9 cellular contexts compared by ENCODE assay signal in genomic region chr9:125260564-125260963, GRCh38. TPM values are rescaled to one million over a fixed set of nuclear protein-coding genes. Genes with fewer than 3 reads are reported as not detected.
A peak's percentile ranks its signal among the peaks of the same experiment; 100 is the strongest.
DNase-seq lines count a peak whose midpoint lies in the region; ATAC-seq and TF ChIP-seq lines count a peak whose summit lies in the region.
"Had no signal": no experiment of that assay in that cellular context is flagged by ENCODE, and none has a peak within 500 bp of the region (broad histone marks: within the 10 kb centered on the region; RNA-seq: fewer than 3 reads in every experiment).

No MANE protein-coding gene starts in this region.

- H3K4me1 Mint-ChIP-seq in activated naive CD8-positive, alpha-beta T cell treated with anti-CD3 and anti-CD28 coated beads, Interleukin-2, amount 50 U/mL, for 24 hours: peaks cover 40% of the 10 kb centered on the region
- H3K4me1 Mint-ChIP-seq in natural killer cell: peaks cover 35 to 43% of the 10 kb centered on the region in 2 donors

- H3K36me3 Mint-ChIP-seq in activated naive CD8-positive, alpha-beta T cell treated with anti-CD3 and anti-CD28 coated beads, Interleukin-2, amount 50 U/mL, for 24 hours (ENCODE audit: low read depth): peaks cover 17% of the 10 kb centered on the region
- H3K36me3 Mint-ChIP-seq in natural killer cell: no peaks in the 10 kb centered on the region

- DNase-seq in DMS 273 (lab: John Stamatoyannopoulos, UW; ENCODE audit: unreplicated experiment): peak; percentile 94
- DNase-seq in Karpas-422: no peak
- no peak for DNase-seq in activated naive CD8-positive, alpha-beta T cell treated with anti-CD3 and anti-CD28 coated beads, Interleukin-2, amount 50 U/mL, for 24 hours
- DNase-seq in natural killer cell: no peak
- no peak for DNase-seq in COLO829 (ENCODE audit: low spot score)
- no peak for DNase-seq in AML-193 (lab: John Stamatoyannopoulos, UW)
- no peak for DNase-seq in kidney glomerular epithelial cell (lab: John Stamatoyannopoulos, UW)
- DNase-seq: RPMI8226 had no signal

- no peak for ATAC-seq in activated naive CD8-positive, alpha-beta T cell treated with anti-CD3 and anti-CD28 coated beads, Interleukin-2, amount 50 U/mL, for 24 hours
- ATAC-seq in natural killer cell (no peak), HG02571 (IDR thresholded peaks at IDR 0.05; ENCODE audit: unreplicated experiment) (no peak)

- intact Hi-C loops in natural killer cell (cut with micrococcal nuclease): no loop called here

- H3K9me2 ChIP-seq in Karpas-422 (replicated peaks; ENCODE audit: insufficient read depth, low read length): no peaks in the 10 kb centered on the region

- peak overlapping the region; percentile 98 for H3K4me3 Mint-ChIP-seq in activated naive CD8-positive, alpha-beta T cell treated with anti-CD3 and anti-CD28 coated beads, Interleukin-2, amount 50 U/mL, for 24 hours
- H3K4me3 Mint-ChIP-seq in natural killer cell: peak overlapping the region; percentile 100

- H3K36me3 ChIP-seq in Karpas-422 (ENCODE audit: insufficient read depth, low read length): 0 out of 2 replicates have a peak, but pooled peaks cover 6% of the 10 kb centered on the region

- H3K27ac Mint-ChIP-seq in activated naive CD8-positive, alpha-beta T cell treated with anti-CD3 and anti-CD28 coated beads, Interleukin-2, amount 50 U/mL, for 24 hours: peak overlapping the region; percentile 95
- peak overlapping the region; percentile 90 to 97 for H3K27ac Mint-ChIP-seq in natural killer cell

- no peak overlapping the region for H3K9ac ChIP-seq in Karpas-422 (ENCODE audit: low read length)

- TF ChIP-seq CTCF in natural killer cell (IDR thresholded peaks at IDR 0.05): no peak

- H2AFZ ChIP-seq in Karpas-422 (ENCODE audit: low read length): no peak overlapping the region

- peaks cover 29% of the 10 kb centered on the region for H3K4me1 ChIP-seq in Karpas-422 (ENCODE audit: low read length)

- H3K9me3 Mint-ChIP-seq in activated naive CD8-positive, alpha-beta T cell treated with anti-CD3 and anti-CD28 coated beads, Interleukin-2, amount 50 U/mL, for 24 hours: no peaks in the 10 kb centered on the region
- no peaks in the 10 kb centered on the region for H3K9me3 Mint-ChIP-seq in natural killer cell

- H3K27me3 Mint-ChIP-seq in activated naive CD8-positive, alpha-beta T cell treated with anti-CD3 and anti-CD28 coated beads, Interleukin-2, amount 50 U/mL, for 24 hours: peaks cover 2% of the 10 kb centered on the region
- H3K27me3 Mint-ChIP-seq in natural killer cell (ENCODE audit: low read depth in 2 of 2): no peaks in the 10 kb centered on the region

- H4K20me1 ChIP-seq in Karpas-422 (ENCODE audit: insufficient read depth, low read depth, low read length): peaks cover 12% of the 10 kb centered on the region; the same call in 1 of the 2 replicates

- H3K4me3 ChIP-seq in Karpas-422 (ENCODE audit: low read length): peak overlapping the region; percentile 96; the same call in 1 of the 2 replicates

- no peak overlapping the region for H3K27ac ChIP-seq in Karpas-422 (ENCODE audit: low read length)

- peak overlapping the region; percentile 87 for H3K4me2 ChIP-seq in Karpas-422 (ENCODE audit: low read depth, low read length, poor library complexity, severe bottlenecking)

- no peaks in the 10 kb centered on the region for H3K9me3 ChIP-seq in Karpas-422 (ENCODE audit: low read length)

- no peaks in the 10 kb centered on the region for H3K27me3 ChIP-seq in Karpas-422 (ENCODE audit: low read length)

- H3K79me2 ChIP-seq in Karpas-422 (ENCODE audit: low read length): peaks cover 39% of the 10 kb centered on the region

RNA-seq across cellular contexts. Expression of gene GAPVD1, which starts 1.1 kb away (rescaled TPM):
- 31.2 and 50.7 TPM in 2 replicates for total RNA-seq in Karpas-422 (2014; rRNA removed; shearing (Covaris generic); ENCODE audit: low replicate concordance)
- total RNA-seq in natural killer cell: 10 to 100 TPM; 66.1 to 83.2 (median 68.8) TPM

RNA-seq across cellular contexts. Expression of gene HSPA5, which starts 19.4 kb away (rescaled TPM):
- 37.2 and 40.9 TPM in 2 replicates for total RNA-seq in Karpas-422 (2014; rRNA removed; shearing (Covaris generic); ENCODE audit: low replicate concordance)
- total RNA-seq in natural killer cell: 100 to 1,000 TPM; 222 to 281 (median 275) TPM
